28 cellular contexts compared by ENCODE assay signal in genomic region chr2:108395155-108395554, GRCh38. TPM values are rescaled to one million over a fixed set of nuclear protein-coding genes. Genes with fewer than 3 reads are reported as not detected.
A peak's percentile ranks its signal among the peaks of the same experiment; 100 is the strongest.
DNase-seq lines count a peak whose midpoint lies in the region; ATAC-seq, FAIRE-seq and TF ChIP-seq lines count a peak whose summit lies in the region.
"Had no signal": no experiment of that assay in that cellular context is flagged by ENCODE, and none has a peak within 500 bp of the region (broad histone marks: within the 10 kb centered on the region; RNA-seq: fewer than 3 reads in every experiment).

No MANE protein-coding gene starts in this region.

- intact Hi-C loops in HepG2 (cut with micrococcal nuclease; ENCODE audit: unreplicated experiment) = loop anchor here (10.0 kb wide), 1 partner anchor 180 kb away; no protein-coding TSS in a partner anchor
- intact Hi-C loops in right lobe of liver (cut with DNase I) = no loop called here
- intact Hi-C loops in left cardiac atrium (cut with DNase I) = no loop called here

- H3K4me3 ChIP-seq in HepG2 (replicated peaks in 1 of 3; ENCODE audit: insufficient read depth in 1 of 3, low read depth in 2 of 3, low read length in 3 of 3) = no peak overlapping the region
- no peak overlapping the region for H3K4me3 ChIP-seq in right lobe of liver
- H3K4me3 ChIP-seq in MM.1S (ENCODE audit: low read length) = no peak overlapping the region
- H3K4me3 ChIP-seq: BLaER1 had no signal

- WGBS in HepG2 (ENCODE audit: low lambda C conversion rate) = 83% methylated on average over 8 of the region's 8 CpGs
- 92% methylated on average over 8 of the region's 8 CpGs for WGBS in right lobe of liver (ENCODE audit: insufficient coverage, low coverage, low lambda C conversion rate, missing lambda C conversion rate)

- TF ChIP-seq EP300 in HepG2 (IDR thresholded peaks at IDR 0.05; ENCODE audit: low read depth in 2 of 2, low read length in 2 of 2) = no peak
- TF ChIP-seq EP300 in HepG2 (CRISPR knock-in tag; IDR thresholded peaks at IDR 0.05; ENCODE audit: borderline replicate concordance) = no peak

- ATAC-seq in HepG2 (no peak), right lobe of liver (no peak), left cardiac atrium (no peak)

- H3K9me3 ChIP-seq in HepG2 (ENCODE audit: low read length) (peaks cover 10% of the 10 kb centered on the region), right lobe of liver (peaks cover 0 to 3% (median 0%) of the 10 kb centered on the region in 4 donors), MM.1S (replicated peaks; ENCODE audit: insufficient read depth, low read length) (no peaks in the 10 kb centered on the region; the same call in 1 of the 2 replicates)
- H3K9me3 ChIP-seq: BE2C had no signal

- TF ChIP-seq CTCF in HepG2 (CRISPR knock-in tag; IDR thresholded peaks at IDR 0.05) = no peak
- no peak for TF ChIP-seq CTCF in right lobe of liver (IDR thresholded peaks at IDR 0.05)
- TF ChIP-seq CTCF in MM.1S (IDR thresholded peaks at IDR 0.05; ENCODE audit: low read length) = no peak

- TF ChIP-seq RAD21 in HepG2 (CRISPR knock-in tag; IDR thresholded peaks at IDR 0.05) = no peak

- H3K36me3 ChIP-seq in HepG2 (replicated peaks in 1 of 2; ENCODE audit: control insufficient read depth in 1 of 2, insufficient read depth in 2 of 2, low read length in 2 of 2) (no peaks in the 10 kb centered on the region), right lobe of liver (no peaks in the 10 kb centered on the region), MM.1S (replicated peaks; ENCODE audit: insufficient read depth, low read length) (no peaks in the 10 kb centered on the region)
- H3K36me3 ChIP-seq: BE2C, BLaER1 had no signal

- no TSS peak for BruUV-seq in HepG2 (replicated peaks; lab: Mats Ljungman, UMichigan)

- no peaks in the 10 kb centered on the region for H4K20me1 ChIP-seq in HepG2 (ENCODE audit: insufficient read depth, low read length)
- H4K20me1 ChIP-seq in MM.1S (ENCODE audit: insufficient read depth, low read length) = no peaks in the 10 kb centered on the region
- H4K20me1 ChIP-seq: BLaER1 had no signal

- in situ Hi-C loops in HepG2 (cut with HindIII; ENCODE audit: extremely low pct_ligation_motif_present, low pct_unique_long_range_greater_than_20kb) = no loop called here

- POLR2A ChIA-PET in HepG2 (lab: Yijun Ruan, JAX) = no interaction called here

- no peaks in the 10 kb centered on the region for H3K79me2 ChIP-seq in HepG2 (ENCODE audit: insufficient read depth, low read length)
- no peaks in the 10 kb centered on the region for H3K79me2 ChIP-seq in MM.1S (ENCODE audit: low read length)

- H3F3A ChIP-seq in MM.1S (ENCODE audit: insufficient read depth, low read length) = peaks cover 4% of the 10 kb centered on the region; the same call in 1 of the 2 replicates

- H3K9ac ChIP-seq in HepG2 (ENCODE audit: insufficient read depth, low read depth, low read length) = no peak overlapping the region
- no peak overlapping the region for H3K9ac ChIP-seq in MM.1S (ENCODE audit: low read length)
- H3K9ac ChIP-seq: BLaER1 had no signal

- H3K27ac ChIP-seq in HepG2 (ENCODE audit: extremely low read length, insufficient read depth, low read length) (no peak overlapping the region), right lobe of liver (no peak overlapping the region), MM.1S (ENCODE audit: low read length) (no peak overlapping the region)
- H3K27ac ChIP-seq: 22Rv1, BLaER1 had no signal

- H2AFZ ChIP-seq in HepG2 (ENCODE audit: low read length) (no peak overlapping the region), MM.1S (ENCODE audit: low read length) (0 out of 2 replicates have a peak overlapping the region, but pooled peaks have one; percentile 5)

- H3K27me3 ChIP-seq in HepG2 (ENCODE audit: control insufficient read depth in 1 of 2, insufficient read depth in 2 of 2, low read length in 2 of 2) (no peaks in the 10 kb centered on the region), right lobe of liver (no peaks in the 10 kb centered on the region), MM.1S (replicated peaks; ENCODE audit: insufficient read depth, low read length) (no peaks in the 10 kb centered on the region)
- H3K27me3 ChIP-seq: BE2C, BLaER1 had no signal

- peaks cover 8% of the 10 kb centered on the region for H3K4me1 ChIP-seq in HepG2 (ENCODE audit: insufficient read depth, low read length)
- no peaks in the 10 kb centered on the region for H3K4me1 ChIP-seq in right lobe of liver
- H3K4me1 ChIP-seq in MM.1S (ENCODE audit: low read length) = peaks cover 12% of the 10 kb centered on the region
- H3K4me1 ChIP-seq: BE2C, BLaER1 had no signal

- no peaks in the 10 kb centered on the region for H3K9me2 ChIP-seq in MM.1S (replicated peaks; ENCODE audit: insufficient read depth, low read length)

- TF ChIP-seq POLR2A in HepG2 (IDR thresholded peaks at IDR 0.05; ENCODE audit: insufficient read depth in 1 of 2, low read depth in 2 of 2, low read length in 2 of 2) (no peak), right lobe of liver (IDR thresholded peaks at IDR 0.05) (no peak)

- no peak for FAIRE-seq in HepG2 (lab: Jason Lieb, UNC)
- FAIRE-seq: GM12891, GM19239 had no signal

- CTCF ChIA-PET in HepG2 (lab: Yijun Ruan, JAX; ENCODE audit: low intra/inter-chr PET ratio, low total read pairs) = interaction anchor here (2.2 kb wide), 1 partner anchor 189 kb away, joined by 11 read pairs; no protein-coding TSS in a partner anchor

- no peak for DNase-seq in HepG2 (ENCODE audit: low spot score)
- no peak for DNase-seq in right lobe of liver
- DNase-seq in MM.1S = no peak
- DNase-seq in left cardiac atrium = no peak
- DNase-seq in kidney tubule cell (ENCODE audit: low spot score) = no peak
- DNase-seq: ACHN; BE2C; C1 segment of cervical spinal cord; CD4-positive, alpha-beta memory T cell; CD4-positive, CD25-positive, alpha-beta regulatory T cell; CD8-positive, alpha-beta memory T cell; COR-L47; DMS 273 treated with DMSO at 0.1 percent for 48 hours; DMS153; DMS53; DMS79; DND-41; EL; GDM1 had no signal

- H3K4me2 ChIP-seq in HepG2 (ENCODE audit: low read depth, low read length) (no peak overlapping the region), MM.1S (ENCODE audit: low read depth, low read length) (no peak overlapping the region)
- H3K4me2 ChIP-seq: BLaER1 had no signal

TF ChIP-seq in HepG2, 621 proteins besides CTCF, POLR2A, EP300 and RAD21 (continues in another document):
- no peak for TF ChIP-seq DPF2 (CRISPR knock-in tag; IDR thresholded peaks at IDR 0.05; ENCODE audit: borderline replicate concordance, low read depth)
- TF ChIP-seq ZNF101 (CRISPR knock-in tag; IDR thresholded peaks at IDR 0.05; ENCODE audit: borderline replicate concordance, low read depth) = no peak
- no peak for TF ChIP-seq ZNF431 (CRISPR knock-in tag; IDR thresholded peaks at IDR 0.05; ENCODE audit: borderline replicate concordance, low read depth)

RNA-seq across cellular contexts. Expression of gene SULT1C4, which starts 17.4 kb away (rescaled TPM):
- total RNA-seq in HepG2 (2016; rRNA removed; fragmentation: Illumina TruSeq; extraction: Trizol) (1.3 and 2.6 TPM in 2 replicates), right lobe of liver (1 to 10 TPM in 5 of 6 experiments, under 1 TPM in 1; 0.92 to 2.7 (median 1.4) TPM), left cardiac atrium (1 to 10 TPM; 4.5 to 9.6 TPM)
- 0.44 and 1.4 TPM in 2 replicates for total RNA-seq in HepG2 (2016; cell fraction: cytosol; rRNA removed; fragmentation: Illumina TruSeq; extraction: Trizol; ENCODE audit: low read depth)
- total RNA-seq in HepG2 (2016; cell fraction: insoluble cytoplasmic fraction; rRNA removed; fragmentation: Illumina TruSeq; extraction: Trizol) = 1.6 and 2.7 TPM in 2 replicates
- 0.69 and 1.0 TPM in 2 replicates for total RNA-seq in HepG2 (2016; cell fraction: membrane; rRNA removed; fragmentation: Illumina TruSeq; extraction: Trizol)
- total RNA-seq in HepG2 (2016; cell fraction: nucleus; rRNA removed; fragmentation: Illumina TruSeq; extraction: Trizol) = 1.6 and 2.1 TPM in 2 replicates
- polyA plus RNA-seq in HepG2 (2011; rRNA removed) = 8.3 and 8.6 TPM in 2 replicates
- 3.3 and 6.0 TPM in 2 replicates for polyA plus RNA-seq in HepG2 (2011; cell fraction: cytosol; rRNA removed)
- polyA plus RNA-seq in HepG2 (2011; cell fraction: nucleus; rRNA removed) = 6.7 and 11.5 TPM in 2 replicates
- polyA plus RNA-seq in HepG2 (2012) = 10.1 and 13.4 TPM in 2 replicates
- polyA plus RNA-seq in HepG2 (2016; cell fraction: cytosol; fragmentation: Illumina TruSeq; extraction: Trizol; ENCODE audit: low read depth) = 0.19 and 0.44 TPM in 2 replicates
- 2.9 and 3.1 TPM in 2 replicates for polyA plus RNA-seq in HepG2 (2016; cell fraction: insoluble cytoplasmic fraction; fragmentation: Illumina TruSeq; extraction: Trizol; ENCODE audit: low read depth)
- polyA plus RNA-seq in HepG2 (2016; cell fraction: membrane; fragmentation: Illumina TruSeq; extraction: Trizol; ENCODE audit: low read depth) = 0.28 and 0.62 TPM in 2 replicates
- 3.3 and 3.7 TPM in 2 replicates for polyA plus RNA-seq in HepG2 (2016; cell fraction: nucleus; fragmentation: Illumina TruSeq; extraction: Trizol; ENCODE audit: insufficient read depth, low read depth)
- 5.0 TPM in 1 of 2 replicates, not detected in the other for polyA minus RNA-seq in HepG2 (2011; rRNA and poly(A)+ RNA removed; ENCODE audit: low replicate concordance)
- 4.2 and 7.0 TPM in 2 replicates for polyA minus RNA-seq in HepG2 (2011; cell fraction: cytosol; rRNA and poly(A)+ RNA removed)
- polyA minus RNA-seq in HepG2 (2011; cell fraction: nucleus; rRNA and poly(A)+ RNA removed) = 12.0 and 17.8 TPM in 2 replicates
- total RNA-seq: A172; A673; CD4-positive, alpha-beta memory T cell; CD8-positive, alpha-beta memory T cell; Daoy; G401 had no signal
- polyA plus RNA-seq: CD14-positive monocyte; CD4-positive, alpha-beta memory T cell; CD4-positive, CD25-positive, alpha-beta regulatory T cell; CD8-positive, alpha-beta memory T cell had no signal

RNA-seq across cellular contexts. Expression of gene GCC2, which starts 53.9 kb away (rescaled TPM):
- total RNA-seq in HepG2 (2016; rRNA removed; fragmentation: Illumina TruSeq; extraction: Trizol) = 22.5 and 30.6 TPM in 2 replicates
- 4.6 and 5.4 TPM in 2 replicates for total RNA-seq in HepG2 (2016; cell fraction: cytosol; rRNA removed; fragmentation: Illumina TruSeq; extraction: Trizol; ENCODE audit: low read depth)
- total RNA-seq in HepG2 (2016; cell fraction: insoluble cytoplasmic fraction; rRNA removed; fragmentation: Illumina TruSeq; extraction: Trizol) = 22.5 and 30.4 TPM in 2 replicates
- total RNA-seq in HepG2 (2016; cell fraction: membrane; rRNA removed; fragmentation: Illumina TruSeq; extraction: Trizol) = 7.7 and 9.9 TPM in 2 replicates
- 42.6 and 43.9 TPM in 2 replicates for total RNA-seq in HepG2 (2016; cell fraction: nucleus; rRNA removed; fragmentation: Illumina TruSeq; extraction: Trizol)
- polyA plus RNA-seq in HepG2 (2011; rRNA removed) = 15.2 and 17.6 TPM in 2 replicates
- 5.3 and 9.6 TPM in 2 replicates for polyA plus RNA-seq in HepG2 (2011; cell fraction: cytosol; rRNA removed)
- 13.4 and 18.2 TPM in 2 replicates for polyA plus RNA-seq in HepG2 (2011; cell fraction: nucleus; rRNA removed)
- polyA plus RNA-seq in HepG2 (2012) = 29.3 and 34.1 TPM in 2 replicates
- 0.78 and 1.1 TPM in 2 replicates for polyA plus RNA-seq in HepG2 (2016; cell fraction: cytosol; fragmentation: Illumina TruSeq; extraction: Trizol; ENCODE audit: low read depth)
- polyA plus RNA-seq in HepG2 (2016; cell fraction: insoluble cytoplasmic fraction; fragmentation: Illumina TruSeq; extraction: Trizol; ENCODE audit: low read depth) = 17.8 TPM in 2 replicates
- polyA plus RNA-seq in HepG2 (2016; cell fraction: membrane; fragmentation: Illumina TruSeq; extraction: Trizol; ENCODE audit: low read depth) = 1.2 and 1.8 TPM in 2 replicates
- polyA plus RNA-seq in HepG2 (2016; cell fraction: nucleus; fragmentation: Illumina TruSeq; extraction: Trizol; ENCODE audit: insufficient read depth, low read depth) = 34.3 and 35.4 TPM in 2 replicates
- polyA minus RNA-seq in HepG2 (2011; rRNA and poly(A)+ RNA removed; ENCODE audit: low replicate concordance) = 5.1 and 5.9 TPM in 2 replicates
- polyA minus RNA-seq in HepG2 (2011; cell fraction: cytosol; rRNA and poly(A)+ RNA removed) = 16.4 and 18.7 TPM in 2 replicates
- 92.4 and 109 TPM in 2 replicates for polyA minus RNA-seq in HepG2 (2011; cell fraction: nucleus; rRNA and poly(A)+ RNA removed)
- total RNA-seq in right lobe of liver = 10 to 100 TPM; 11.9 to 24.7 (median 17.7) TPM
- 10 to 100 TPM; 18.4 to 25.0 TPM for total RNA-seq in left cardiac atrium
